In the genomic region with DNA sequence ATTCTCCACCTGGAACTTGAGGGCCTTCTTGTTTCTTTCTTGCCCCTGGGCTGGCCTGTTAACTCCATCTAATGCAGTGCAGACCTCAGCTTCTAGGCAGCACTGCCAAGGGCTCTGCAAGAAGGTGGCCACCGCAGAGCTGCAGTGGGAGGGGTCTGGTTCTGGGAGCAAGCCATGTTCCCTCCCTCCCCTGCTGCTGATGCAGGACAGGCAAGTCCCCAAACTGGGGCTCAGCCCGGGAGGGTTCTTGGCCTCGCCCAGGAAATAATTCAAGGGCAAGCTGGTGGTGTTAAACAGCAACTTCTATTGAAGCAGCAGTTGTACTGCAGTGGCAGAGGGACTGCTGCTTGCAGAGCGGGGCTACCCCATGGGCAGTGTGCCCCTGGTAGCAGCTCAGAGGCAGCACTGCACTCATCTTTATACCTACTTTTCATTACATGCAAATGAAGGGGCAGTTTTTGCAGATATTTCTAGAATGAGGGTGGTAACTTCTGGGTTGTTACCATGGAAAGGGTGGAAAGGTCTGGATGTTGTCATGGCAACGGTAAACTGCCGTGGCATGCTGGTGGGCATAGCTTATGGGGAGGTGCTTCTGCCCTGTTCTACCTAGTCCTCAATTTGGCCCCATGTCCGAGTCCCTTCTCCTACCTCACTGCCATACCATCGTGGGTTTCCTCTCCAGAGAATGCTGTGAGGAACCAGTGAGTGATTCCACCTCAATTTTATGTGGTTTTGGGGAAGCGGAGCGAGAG, we compare ENCODE assay signal across 21 cellular contexts.
"Had no signal": no experiment of that assay in that cellular context is flagged by ENCODE, and none has a peak within 500 bp of the region (broad histone marks: within the 10 kb centered on the region; RNA-seq: fewer than 3 reads in every experiment).

No MANE protein-coding gene starts in this region.

- H3K4me3 Mint-ChIP-seq: endodermal cell, nephron progenitor cell had no signal

- H3K27me3 ChIP-seq: hepatocyte, neutrophil, right atrium auricular region, tibial artery, upper lobe of left lung, uterus had no signal

- H3K4me1 ChIP-seq: foreskin keratinocyte, left ventricle myocardium inferior, right atrium auricular region, upper lobe of left lung, uterus had no signal

- H2AFZ ChIP-seq: hepatocyte had no signal

- H3K27ac ChIP-seq: coronary artery, foreskin keratinocyte, hepatocyte, left ventricle myocardium inferior, neutrophil, right atrium auricular region, tibial artery, upper lobe of left lung, uterus had no signal

- H3K9me3 ChIP-seq: left ventricle myocardium inferior, neutrophil, right atrium auricular region, tibial artery, upper lobe of left lung, uterus had no signal

- H3K9me3 Mint-ChIP-seq: endodermal cell, nephron progenitor cell had no signal

- ATAC-seq: foreskin keratinocyte, left cardiac atrium had no signal

- H3K27ac Mint-ChIP-seq: endodermal cell, nephron progenitor cell had no signal

- H3K36me3 ChIP-seq: left ventricle myocardium inferior, neutrophil, tibial artery, uterus had no signal

- H3K4me3 ChIP-seq: coronary artery, hepatocyte, left ventricle myocardium inferior, lung, right atrium auricular region, tibial artery, upper lobe of left lung, uterus had no signal

- DNase-seq: effector CD4-positive, alpha-beta T cell; endodermal cell; erythroblast; foreskin keratinocyte; kidney; left cardiac atrium; left ventricle myocardium inferior; mesenchymal stem cell; midbrain; nephron progenitor cell; small intestine; stimulated activated CD4-positive, alpha-beta T cell treated with anti-CD3 and anti-CD28 coated beads, Interleukin-12 subunit alpha, Interleukin-12 subunit beta, amount 100 ng/mL, for 4 hours; stimulated activated naive CD4-positive, alpha-beta T cell treated with Interleukin-2 at 50 U/mL for 16 hours; tibial artery; upper lobe of left lung; uterus had no signal

- H3K4me1 Mint-ChIP-seq: endodermal cell, nephron progenitor cell had no signal

- H3K4me2 ChIP-seq: hepatocyte had no signal
